27 cellular contexts compared by ENCODE assay signal in the genomic region with DNA sequence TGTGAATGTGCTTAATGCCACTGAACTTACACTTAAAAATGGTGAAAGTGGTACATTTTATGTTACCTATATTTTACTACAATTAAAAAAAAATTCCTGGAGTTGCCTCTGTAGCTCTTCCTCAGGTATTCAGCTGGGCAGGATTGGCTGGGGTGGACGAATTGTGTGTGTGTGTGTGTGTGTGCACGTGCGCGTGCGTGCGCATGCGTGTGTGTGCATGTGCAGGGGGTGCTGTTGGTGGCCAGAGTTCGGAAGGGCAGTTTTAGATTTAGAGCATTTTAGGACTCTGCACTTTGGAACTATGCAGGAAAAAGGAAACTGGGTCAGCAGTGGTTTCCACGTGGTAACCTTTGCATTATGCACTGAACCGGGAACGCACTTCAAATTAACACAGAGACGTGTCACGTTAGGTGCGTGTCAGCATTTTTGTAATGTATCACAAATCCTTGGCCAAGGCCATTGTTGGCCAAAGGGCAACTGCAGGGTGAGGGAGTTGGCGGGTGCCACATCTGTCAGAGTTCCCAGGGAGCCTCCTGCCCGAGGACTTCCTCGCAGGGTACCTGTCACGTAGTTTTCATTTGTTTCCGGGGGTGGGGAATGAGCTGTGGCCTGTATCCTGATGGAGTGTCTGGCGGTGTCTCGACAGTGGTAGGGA.
"Had no signal": no experiment of that assay in that cellular context is flagged by ENCODE, and none has a peak within 500 bp of the region (broad histone marks: within the 10 kb centered on the region; RNA-seq: fewer than 3 reads in every experiment).

No MANE protein-coding gene starts in this region.

- ATAC-seq: effector memory CD8-positive, alpha-beta T cell; mucosa of descending colon; natural killer cell treated with Interleukin-12 subunit alpha and Interleukin-12 subunit beta and Interleukin-15 and Interleukin-18, amount 100 ng/mL, for 72 hours had no signal

- H3K9me3 ChIP-seq: adrenal gland, heart right ventricle, left ventricle myocardium inferior, mucosa of descending colon, neutrophil, uterus had no signal

- H3K4me3 Mint-ChIP-seq: activated naive CD4-positive, alpha-beta T cell treated with anti-CD3 and anti-CD28 coated beads for 36 hours; activated naive CD8-positive, alpha-beta T cell treated with anti-CD3 and anti-CD28 coated beads for 36 hours; activated T-helper 1 cell treated with anti-CD3 and anti-CD28 coated beads, Interleukin-12 subunit alpha, Interleukin-12 subunit beta, Interleukin-2, Interleukin-4 antibody, amounts not matched to agents 30 ng/mL and 10 ng/mL and 1 ng/mL, durations not matched to agents 14 hours and 24 hours and 36 hours; effector memory CD8-positive, alpha-beta T cell; natural killer cell treated with Interleukin-12 subunit alpha and Interleukin-12 subunit beta and Interleukin-15 and Interleukin-18, amount 100 ng/mL, for 72 hours had no signal

- H3K36me3 Mint-ChIP-seq: activated naive CD8-positive, alpha-beta T cell treated with anti-CD3 and anti-CD28 coated beads for 36 hours; natural killer cell treated with Interleukin-12 subunit alpha and Interleukin-12 subunit beta and Interleukin-15 and Interleukin-18, amount 100 ng/mL, for 72 hours had no signal

- H3K27ac Mint-ChIP-seq: activated naive CD4-positive, alpha-beta T cell treated with anti-CD3 and anti-CD28 coated beads for 36 hours; activated naive CD8-positive, alpha-beta T cell treated with anti-CD3 and anti-CD28 coated beads for 36 hours; activated T-helper 1 cell treated with anti-CD3 and anti-CD28 coated beads, Interleukin-12 subunit alpha, Interleukin-12 subunit beta, Interleukin-2, Interleukin-4 antibody, amounts not matched to agents 30 ng/mL and 10 ng/mL and 1 ng/mL, durations not matched to agents 14 hours and 24 hours and 36 hours; effector memory CD8-positive, alpha-beta T cell; natural killer cell treated with Interleukin-12 subunit alpha and Interleukin-12 subunit beta and Interleukin-15 and Interleukin-18, amount 100 ng/mL, for 72 hours; progenitor cell of endocrine pancreas had no signal

- H3K27me3 ChIP-seq: adrenal gland, neutrophil, uterus had no signal

- FAIRE-seq: TTC549 had no signal

- H3K4me1 Mint-ChIP-seq: activated naive CD8-positive, alpha-beta T cell treated with anti-CD3 and anti-CD28 coated beads for 36 hours had no signal

- H3K27ac ChIP-seq: adrenal gland, brain microvascular endothelial cell, coronary artery, heart right ventricle, left ventricle myocardium inferior, neutrophil, uterus, VCaP had no signal

- H3K36me3 ChIP-seq: adrenal gland, brain microvascular endothelial cell, heart right ventricle, left ventricle myocardium inferior, neutrophil, uterus had no signal

- H3K4me3 ChIP-seq: adrenal gland, coronary artery, heart right ventricle, left ventricle myocardium inferior, mucosa of descending colon, uterus had no signal

- H3K4me1 ChIP-seq: adrenal gland, heart right ventricle, left ventricle myocardium inferior, uterus had no signal

- H3K9me3 Mint-ChIP-seq: activated naive CD4-positive, alpha-beta T cell treated with anti-CD3 and anti-CD28 coated beads for 36 hours; activated naive CD8-positive, alpha-beta T cell treated with anti-CD3 and anti-CD28 coated beads for 36 hours; activated T-helper 1 cell treated with anti-CD3 and anti-CD28 coated beads, Interleukin-12 subunit alpha, Interleukin-12 subunit beta, Interleukin-2, Interleukin-4 antibody, amounts not matched to agents 30 ng/mL and 10 ng/mL and 1 ng/mL, durations not matched to agents 14 hours and 24 hours and 36 hours; effector memory CD8-positive, alpha-beta T cell; natural killer cell treated with Interleukin-12 subunit alpha and Interleukin-12 subunit beta and Interleukin-15 and Interleukin-18, amount 100 ng/mL, for 72 hours had no signal

- DNase-seq: activated CD4-positive, alpha-beta T cell treated with anti-CD3 and anti-CD28 coated beads for 4 hours; activated CD4-positive, alpha-beta T cell treated with anti-CD3 and anti-CD28 coated beads, Interleukin-2, amount 50 U/mL, for 4 hours; activated CD8-positive, alpha-beta memory T cell treated with anti-CD3 and anti-CD28 coated beads for 24 hours; activated effector memory CD4-positive, alpha-beta T cell treated with anti-CD3 and anti-CD28 coated beads, Interleukin-2, amount 50 U/mL, for 16 hours; activated naive CD4-positive, alpha-beta T cell treated with anti-CD3 and anti-CD28 coated beads for 36 hours; activated naive CD8-positive, alpha-beta T cell treated with anti-CD3 and anti-CD28 coated beads for 36 hours; activated T-cell treated with anti-CD3 and anti-CD28 coated beads, Interleukin-2, amount 50 U/mL, for 1 hour; adrenal gland; aorta; brain microvascular endothelial cell; effector memory CD8-positive, alpha-beta T cell; heart right ventricle; left ventricle myocardium inferior; mucosa of descending colon; retina; stimulated activated CD4-positive, alpha-beta T cell treated with anti-CD3 and anti-CD28 coated beads, Interleukin-2, amount 100 ng/mL, for 48 hours; stimulated activated naive CD4-positive, alpha-beta T cell treated with Interleukin-2 at 50 U/mL for 16 hours; T-helper 9 cell; trophoblast cell; uterus had no signal
